ENCODE assay signal across 17 cellular contexts in the genomic region with DNA sequence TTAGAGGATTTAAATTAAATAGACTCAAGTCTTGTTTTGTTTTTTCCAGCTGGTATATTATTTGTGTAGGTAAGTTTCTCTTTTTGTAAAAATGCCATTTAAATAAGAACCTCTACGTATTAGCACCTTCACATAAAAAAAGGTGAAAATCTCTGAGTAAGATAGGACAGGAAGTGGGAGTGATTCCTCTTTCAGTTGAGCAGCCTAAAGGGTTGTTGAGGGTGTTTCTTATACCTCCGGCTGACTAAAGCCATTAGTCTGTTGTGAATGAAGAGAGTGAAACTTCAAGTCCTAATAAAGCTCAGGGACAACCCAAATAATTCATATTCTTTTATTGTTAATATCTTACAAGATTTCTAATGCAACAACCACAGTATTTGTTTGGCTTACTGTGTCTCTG.
DNase-seq lines count a peak whose midpoint lies in the region; ATAC-seq, FAIRE-seq and TF ChIP-seq lines count a peak whose summit lies in the region.
"Had no signal": no experiment of that assay in that cellular context is flagged by ENCODE, and none has a peak within 500 bp of the region (broad histone marks: within the 10 kb centered on the region; RNA-seq: fewer than 3 reads in every experiment).

No MANE protein-coding gene starts in this region.

- TF ChIP-seq EP300 in GM12878 (IDR thresholded peaks at IDR 0.05; ENCODE audit: borderline replicate concordance in 1 of 2, control insufficient read depth in 1 of 2, low read depth in 2 of 2, low read length in 2 of 2): no peak

- H3K4me3 ChIP-seq in GM12878: no peak overlapping the region
- no peak overlapping the region for H3K4me3 ChIP-seq in hepatocyte
- H3K4me3 ChIP-seq: BLaER1, GM23248 had no signal

- RAD21 ChIA-PET in GM12878 (lab: Charles Lee; ENCODE audit: unreplicated experiment): no interaction called here

- DNase-seq in activated CD4-positive, alpha-beta T cell treated with anti-CD3 and anti-CD28 coated beads for 36 hours: no peak
- no peak for DNase-seq in activated CD4-positive, alpha-beta T cell treated with anti-CD3 and anti-CD28 coated beads, Interleukin-2, amount 10 ng/mL, durations not matched to agents 24 days and 14 days
- DNase-seq in GM12878 (ENCODE audit: low read depth, low spot score) (no peak), hepatocyte (ENCODE audit: low spot score) (no peak)
- no peak for DNase-seq in natural killer cell treated with Interleukin-12 subunit alpha and Interleukin-12 subunit beta and Interleukin-15 and Interleukin-18, amount 100 ng/mL, for 72 hours (ENCODE audit: low spot score)
- no peak for DNase-seq in stimulated activated naive B cell treated with anti-CD40 and anti-IgM and Interleukin-4, amounts not matched to agents 10 μg/mL and 1 μg/mL and 100 μg/mL, for 72 hours
- DNase-seq: 8988T; AML-193; Caco-2; CD8-positive, alpha-beta memory T cell; GM23248 had no signal

- SMC1A ChIA-PET in GM12878 (lab: Charles Lee; ENCODE audit: uncharacterized antibody, unreplicated experiment): no interaction called here

- 34% methylated on average over 2 of the region's 2 CpGs for WGBS in GM12878 (ENCODE audit: insufficient coverage, insufficient replicate concordance, low lambda C conversion rate, missing lambda C conversion rate)
- 69% methylated on average over 2 of the region's 2 CpGs for WGBS in hepatocyte (ENCODE audit: low lambda C conversion rate, missing lambda C conversion rate)

- no TSS peak for BruUV-seq in GM12878 (replicated peaks; lab: Mats Ljungman, UMichigan)

- no peaks in the 10 kb centered on the region for H3K36me3 Mint-ChIP-seq in activated CD4-positive, alpha-beta T cell treated with anti-CD3 and anti-CD28 coated beads for 36 hours (ENCODE audit: low read depth)
- no peaks in the 10 kb centered on the region for H3K36me3 Mint-ChIP-seq in activated CD4-positive, alpha-beta T cell treated with anti-CD3 and anti-CD28 coated beads, Interleukin-2, amount 10 ng/mL, durations not matched to agents 24 days and 14 days (ENCODE audit: low read depth)
- no peaks in the 10 kb centered on the region for H3K36me3 Mint-ChIP-seq in natural killer cell treated with Interleukin-12 subunit alpha and Interleukin-12 subunit beta and Interleukin-15 and Interleukin-18, amount 100 ng/mL, for 72 hours
- no peaks in the 10 kb centered on the region for H3K36me3 Mint-ChIP-seq in stimulated activated naive B cell treated with anti-CD40 and anti-IgM and Interleukin-4, amounts not matched to agents 10 μg/mL and 1 μg/mL and 100 μg/mL, for 72 hours
- H3K36me3 Mint-ChIP-seq: CD8-positive, alpha-beta memory T cell; IgD-negative memory B cell had no signal

- no peaks in the 10 kb centered on the region for H3K79me2 ChIP-seq in GM12878 (ENCODE audit: control insufficient read depth, insufficient read depth, low read length)
- no peaks in the 10 kb centered on the region for H3K79me2 ChIP-seq in hepatocyte

- H4K20me1 ChIP-seq in GM12878 (ENCODE audit: control insufficient read depth, insufficient read depth) (no peaks in the 10 kb centered on the region), hepatocyte (ENCODE audit: insufficient read depth, poor library complexity, severe bottlenecking) (no peaks in the 10 kb centered on the region)
- H4K20me1 ChIP-seq: BLaER1 had no signal

- no peak overlapping the region for H3K4me2 ChIP-seq in GM12878 (ENCODE audit: control insufficient read depth, insufficient read depth)
- H3K4me2 ChIP-seq in hepatocyte: no peak overlapping the region
- H3K4me2 ChIP-seq: BLaER1 had no signal

- H3K9ac ChIP-seq in GM12878 (ENCODE audit: control insufficient read depth, insufficient read depth, low read length): no peak overlapping the region
- H3K9ac ChIP-seq: BLaER1, GM23248 had no signal

- POLR2A ChIA-PET in activated CD4-positive, alpha-beta T cell treated with anti-CD3 and anti-CD28 coated beads for 36 hours (lab: Charles Lee): no interaction called here
- POLR2A ChIA-PET in GM12878 (lab: Charles Lee): no interaction called here

- no peak overlapping the region for H3K4me3 Mint-ChIP-seq in activated CD4-positive, alpha-beta T cell treated with anti-CD3 and anti-CD28 coated beads for 36 hours
- H3K4me3 Mint-ChIP-seq in activated CD4-positive, alpha-beta T cell treated with anti-CD3 and anti-CD28 coated beads, Interleukin-2, amount 10 ng/mL, durations not matched to agents 24 days and 14 days: no peak overlapping the region
- H3K4me3 Mint-ChIP-seq in natural killer cell treated with Interleukin-12 subunit alpha and Interleukin-12 subunit beta and Interleukin-15 and Interleukin-18, amount 100 ng/mL, for 72 hours: no peak overlapping the region
- H3K4me3 Mint-ChIP-seq in stimulated activated naive B cell treated with anti-CD40 and anti-IgM and Interleukin-4, amounts not matched to agents 10 μg/mL and 1 μg/mL and 100 μg/mL, for 72 hours: no peak overlapping the region
- H3K4me3 Mint-ChIP-seq: CD8-positive, alpha-beta memory T cell; IgD-negative memory B cell had no signal

- no peak for TF ChIP-seq CTCF in GM12878 (IDR thresholded peaks at IDR 0.05 in 2 of 3, conservative IDR thresholded peaks at IDR 0.05 in 1 of 3; ENCODE audit: control insufficient read depth in 2 of 3, extremely low read depth in 1 of 3, insufficient read depth in 1 of 3, low read depth in 3 of 3, low read length in 3 of 3)
- no peak for TF ChIP-seq CTCF in hepatocyte (IDR thresholded peaks at IDR 0.05; ENCODE audit: poor library complexity)

- no peak overlapping the region for H3K27ac Mint-ChIP-seq in activated CD4-positive, alpha-beta T cell treated with anti-CD3 and anti-CD28 coated beads for 36 hours
- no peak overlapping the region for H3K27ac Mint-ChIP-seq in activated CD4-positive, alpha-beta T cell treated with anti-CD3 and anti-CD28 coated beads, Interleukin-2, amount 10 ng/mL, durations not matched to agents 24 days and 14 days
- no peak overlapping the region for H3K27ac Mint-ChIP-seq in natural killer cell treated with Interleukin-12 subunit alpha and Interleukin-12 subunit beta and Interleukin-15 and Interleukin-18, amount 100 ng/mL, for 72 hours
- H3K27ac Mint-ChIP-seq in stimulated activated naive B cell treated with anti-CD40 and anti-IgM and Interleukin-4, amounts not matched to agents 10 μg/mL and 1 μg/mL and 100 μg/mL, for 72 hours: no peak overlapping the region
- H3K27ac Mint-ChIP-seq: IgD-negative memory B cell had no signal

- H3K27me3 Mint-ChIP-seq in activated CD4-positive, alpha-beta T cell treated with anti-CD3 and anti-CD28 coated beads for 36 hours: no peaks in the 10 kb centered on the region
- no peaks in the 10 kb centered on the region for H3K27me3 Mint-ChIP-seq in activated CD4-positive, alpha-beta T cell treated with anti-CD3 and anti-CD28 coated beads, Interleukin-2, amount 10 ng/mL, durations not matched to agents 24 days and 14 days
- peaks cover 0 to 3% of the 10 kb centered on the region in 2 donors for H3K27me3 Mint-ChIP-seq in natural killer cell treated with Interleukin-12 subunit alpha and Interleukin-12 subunit beta and Interleukin-15 and Interleukin-18, amount 100 ng/mL, for 72 hours
- H3K27me3 Mint-ChIP-seq in stimulated activated naive B cell treated with anti-CD40 and anti-IgM and Interleukin-4, amounts not matched to agents 10 μg/mL and 1 μg/mL and 100 μg/mL, for 72 hours: no peaks in the 10 kb centered on the region
- H3K27me3 Mint-ChIP-seq: IgD-negative memory B cell had no signal

- no peak for FAIRE-seq in GM12878 (lab: Jason Lieb, UNC)
- FAIRE-seq: GM18507, H54 had no signal

- H3K9me3 Mint-ChIP-seq in activated CD4-positive, alpha-beta T cell treated with anti-CD3 and anti-CD28 coated beads for 36 hours (ENCODE audit: low read depth): no peaks in the 10 kb centered on the region
- H3K9me3 Mint-ChIP-seq in activated CD4-positive, alpha-beta T cell treated with anti-CD3 and anti-CD28 coated beads, Interleukin-2, amount 10 ng/mL, durations not matched to agents 24 days and 14 days: no peaks in the 10 kb centered on the region
- no peaks in the 10 kb centered on the region for H3K9me3 Mint-ChIP-seq in natural killer cell treated with Interleukin-12 subunit alpha and Interleukin-12 subunit beta and Interleukin-15 and Interleukin-18, amount 100 ng/mL, for 72 hours
- H3K9me3 Mint-ChIP-seq in stimulated activated naive B cell treated with anti-CD40 and anti-IgM and Interleukin-4, amounts not matched to agents 10 μg/mL and 1 μg/mL and 100 μg/mL, for 72 hours: no peaks in the 10 kb centered on the region
- H3K9me3 Mint-ChIP-seq: CD8-positive, alpha-beta memory T cell had no signal

- in situ Hi-C loops in GM12878 (cut with MboI): no loop called here

- H3K27ac ChIP-seq in GM12878 (ENCODE audit: control insufficient read depth, insufficient read depth) (no peak overlapping the region), hepatocyte (no peak overlapping the region)
- H3K27ac ChIP-seq: BLaER1, GM23248 had no signal

- TF ChIP-seq RAD21 in GM12878 (IDR thresholded peaks at IDR 0.05; ENCODE audit: insufficient read depth, low read depth, low read length): no peak

- no peak for TF ChIP-seq POLR2A in GM12878 (IDR thresholded peaks at IDR 0.05; ENCODE audit: low read depth, low read length)

- peak; percentile 74 for ATAC-seq in activated CD4-positive, alpha-beta T cell treated with anti-CD3 and anti-CD28 coated beads for 36 hours
- peak; percentile 45 for ATAC-seq in HG03097 (IDR thresholded peaks at IDR 0.05; ENCODE audit: low FRiP score, unreplicated experiment)
- peak; percentile 59; the same call in 2 of the 3 replicates for ATAC-seq in GM12878
- ATAC-seq in natural killer cell treated with Interleukin-12 subunit alpha and Interleukin-12 subunit beta and Interleukin-15 and Interleukin-18, amount 100 ng/mL, for 72 hours: peak; percentile 57 to 59
- ATAC-seq in stimulated activated naive B cell treated with anti-CD40 and anti-IgM and Interleukin-4, amounts not matched to agents 10 μg/mL and 1 μg/mL and 100 μg/mL, for 72 hours (replicated peaks): no peak
- ATAC-seq: HCT116 had no signal

- no peaks in the 10 kb centered on the region for H3K4me1 ChIP-seq in GM12878 (ENCODE audit: control insufficient read depth, insufficient read depth, low read length)
- H3K4me1 ChIP-seq in hepatocyte (ENCODE audit: insufficient read depth): no peaks in the 10 kb centered on the region
- H3K4me1 ChIP-seq: Caco-2 had no signal

- H2AFZ ChIP-seq in GM12878 (ENCODE audit: control insufficient read depth, low read depth, low read length) (no peak overlapping the region), hepatocyte (no peak overlapping the region)
- H2AFZ ChIP-seq: GM23248 had no signal

- intact Hi-C loops in activated CD4-positive, alpha-beta T cell treated with anti-CD3 and anti-CD28 coated beads for 36 hours (cut with DNase I, micrococcal nuclease): loop anchor here in 1 of 2 experiments (10.0 kb wide), 1 partner anchor 320 kb away; no protein-coding TSS in a partner anchor
- intact Hi-C loops in activated CD4-positive, alpha-beta T cell treated with anti-CD3 and anti-CD28 coated beads, Interleukin-2, amount 10 ng/mL, durations not matched to agents 24 days and 14 days (cut with micrococcal nuclease): no loop called here
- intact Hi-C loops in GM12878 (cut with micrococcal nuclease; ENCODE audit: unreplicated experiment): no loop called here

- H3K27me3 ChIP-seq in GM12878 (replicated peaks in 1 of 2; ENCODE audit: control insufficient read depth in 2 of 2, insufficient read depth in 2 of 2, low read length in 1 of 2) (no peaks in the 10 kb centered on the region), hepatocyte (no peaks in the 10 kb centered on the region)
- H3K27me3 ChIP-seq: BLaER1 had no signal

- H3K4me1 Mint-ChIP-seq in activated CD4-positive, alpha-beta T cell treated with anti-CD3 and anti-CD28 coated beads for 36 hours: peaks cover 6% of the 10 kb centered on the region
- H3K4me1 Mint-ChIP-seq in activated CD4-positive, alpha-beta T cell treated with anti-CD3 and anti-CD28 coated beads, Interleukin-2, amount 10 ng/mL, durations not matched to agents 24 days and 14 days: no peaks in the 10 kb centered on the region
- peaks cover 0 to 6% of the 10 kb centered on the region in 2 donors for H3K4me1 Mint-ChIP-seq in natural killer cell treated with Interleukin-12 subunit alpha and Interleukin-12 subunit beta and Interleukin-15 and Interleukin-18, amount 100 ng/mL, for 72 hours (ENCODE audit: low read depth in 2 of 2)
- no peaks in the 10 kb centered on the region for H3K4me1 Mint-ChIP-seq in stimulated activated naive B cell treated with anti-CD40 and anti-IgM and Interleukin-4, amounts not matched to agents 10 μg/mL and 1 μg/mL and 100 μg/mL, for 72 hours
- H3K4me1 Mint-ChIP-seq: IgD-negative memory B cell had no signal

- CTCF ChIA-PET in activated CD4-positive, alpha-beta T cell treated with anti-CD3 and anti-CD28 coated beads for 36 hours (lab: Charles Lee): interaction anchor here (0.8 kb wide), 1 partner anchor 414 kb away, joined by 4 read pairs; no protein-coding TSS in a partner anchor
- CTCF ChIA-PET in GM12878 (lab: Yijun Ruan, JAX): no interaction called here

- no peaks in the 10 kb centered on the region for H3K9me3 ChIP-seq in GM12878 (replicated peaks; ENCODE audit: control insufficient read depth, insufficient read depth, low read length)
- no peaks in the 10 kb centered on the region for H3K9me3 ChIP-seq in hepatocyte (ENCODE audit: low read depth)
- H3K9me3 ChIP-seq: Caco-2 had no signal

- no peaks in the 10 kb centered on the region for H3K9me2 ChIP-seq in hepatocyte (replicated peaks; ENCODE audit: insufficient read depth)

- no peaks in the 10 kb centered on the region for H3K36me3 ChIP-seq in GM12878 (ENCODE audit: control insufficient read depth in 2 of 2, insufficient read depth in 2 of 2, low read length in 1 of 2)
- no peaks in the 10 kb centered on the region for H3K36me3 ChIP-seq in hepatocyte (replicated peaks; ENCODE audit: insufficient read depth, low read depth)
- H3K36me3 ChIP-seq: BLaER1 had no signal

Comparison
In these comparisons a context has a peak if more than half of its experiments do, and no peak if none do; other contexts are left out.
1. ATAC-seq: peak in activated CD4-positive, alpha-beta T cell treated with anti-CD3 and anti-CD28 coated beads for 36 hours (single experiment), HG03097 (single experiment), GM12878 (single experiment) and natural killer cell treated with Interleukin-12 subunit alpha and Interleukin-12 subunit beta and Interleukin-15 and Interleukin-18, amount 100 ng/mL, for 72 hours (2 of 2); none in stimulated activated naive B cell treated with anti-CD40 and anti-IgM and Interleukin-4, amounts not matched to agents 10 μg/mL and 1 μg/mL and 100 μg/mL, for 72 hours (0 of 2).